4 cellular contexts compared by ENCODE assay signal in genomic region chr16:24279982-24280381, GRCh38. TPM values are rescaled to one million over a fixed set of nuclear protein-coding genes. Genes with fewer than 3 reads are reported as not detected.
"Had no signal": no experiment of that assay in that cellular context is flagged by ENCODE, and none has a peak within 500 bp of the region (broad histone marks: within the 10 kb centered on the region; RNA-seq: fewer than 3 reads in every experiment).

No MANE protein-coding gene starts in this region.

- ATAC-seq: GM12878 had no signal

- DNase-seq: GDM1, GF-D8 had no signal

- H3K4me3 ChIP-seq: GM12878 had no signal

RNA-seq across cellular contexts. Expression of gene CACNG3, which starts 23.8 kb away (rescaled TPM):
- total RNA-seq: G401, GM12878 had no signal
